Comparison of ENCODE assay signal across 8 cellular contexts in genomic region chr19:12793290-12794195, GRCh38. TPM values are rescaled to one million over a fixed set of nuclear protein-coding genes. Genes with fewer than 3 reads are reported as not detected.
DNase-seq lines count a peak whose midpoint lies in the region; ATAC-seq, FAIRE-seq and TF ChIP-seq lines count a peak whose summit lies in the region.

No MANE protein-coding gene starts in this region.

- H3K9me2 ChIP-seq in HCT116 (ENCODE audit: insufficient read depth), result no peaks in the 10 kb centered on the region

- TF ChIP-seq CTCF in HCT116 (IDR thresholded peaks at IDR 0.05 in 2 of 3, conservative IDR thresholded peaks at IDR 0.05 in 1 of 3; ENCODE audit: borderline replicate concordance in 1 of 3, insufficient read depth in 1 of 3, low read depth in 2 of 3, low read length in 2 of 3) (no peak), right atrium auricular region (IDR thresholded peaks at IDR 0.05) (peak in 1 of 2 donors; percentile 29)

- no TSS peak for BruUV-seq in HCT116 (replicated peaks; lab: Mats Ljungman, UMichigan)

- TF ChIP-seq POLR2A in HCT116 (IDR thresholded peaks at IDR 0.05; ENCODE audit: borderline replicate concordance, extremely low read depth, insufficient read depth, insufficient read length), result peak; percentile 94

- H3K4me3 ChIP-seq in HCT116 (replicated peaks in 1 of 2; ENCODE audit: low read depth in 1 of 2, low read length in 2 of 2) (peak overlapping the region; percentile 77 to 84), right atrium auricular region (peak overlapping the region; percentile 82 to 88)

- H3K27ac ChIP-seq in HCT116 (ENCODE audit: low read depth, low read length) (peak overlapping the region; percentile 96), right atrium auricular region (peak overlapping the region; percentile 96 to 99)

- no peak for FAIRE-seq in urothelium cell line (lab: Jason Lieb, UNC)

- intact Hi-C loops in HCT116 (cut with micrococcal nuclease), result loop anchor here (2.0 kb wide), 1 partner anchor 15 kb away; no protein-coding TSS in a partner anchor

- peak overlapping the region; percentile 93 for H3K9ac ChIP-seq in HCT116 (ENCODE audit: low read length)

- peak overlapping the region; percentile 99 for H3K4me2 ChIP-seq in HCT116 (ENCODE audit: low read length)

- no peaks in the 10 kb centered on the region for H4K20me1 ChIP-seq in HCT116 (ENCODE audit: insufficient read depth)

- no peaks in the 10 kb centered on the region for H3K27me3 ChIP-seq in HCT116 (ENCODE audit: insufficient read depth, low read length)
- no peaks in the 10 kb centered on the region for H3K27me3 ChIP-seq in right atrium auricular region

- DNase-seq in EH (ENCODE audit: low read depth) (peak; percentile 94), HCT116 (ENCODE audit: low read depth, low spot score) (peak; percentile 91), NCI-H1417 treated with DMSO at 0.1 percent for 48 hours (lab: John Stamatoyannopoulos, UW) (peak; percentile 58), T-helper 2 cell (peak; percentile 85 to 97 (median 91)), anterior cingulate cortex (lab: John Stamatoyannopoulos, UW) (peak; percentile 39 to 96 (median 88)), right atrium auricular region (ENCODE audit: low spot score) (peak; percentile 93), pulmonary artery endothelial cell (ENCODE audit: low read depth, low spot score) (peak; percentile 75), urothelium cell line (ENCODE audit: low spot score) (peak; percentile 91)

- H3K36me3 ChIP-seq in HCT116 (ENCODE audit: control insufficient read depth in 1 of 2, insufficient read depth in 2 of 2, low read length in 2 of 2) (no peaks in the 10 kb centered on the region; a peak in 2 of 4 replicates), right atrium auricular region (peaks cover 9% of the 10 kb centered on the region)

- POLR2A ChIA-PET in HCT116 (lab: Charles Lee), result interaction anchor here (0.6 to 6.7 kb wide), 15 partner anchors 9 to 1856 kb away, joined by 3 to 172 read pairs (median 5); partner anchors contain the start of genes DHPS, HOOK2, PRDX2 and RNASEH2A

- CTCF ChIA-PET in HCT116 (lab: Charles Lee), result interaction anchor here (1.2 to 7.4 kb wide), 9 partner anchors 11 to 60 kb away, joined by 3 to 123 read pairs (median 35); partner anchors contain the start of gene HOOK2

- H3K4me1 ChIP-seq in HCT116 (ENCODE audit: control insufficient read depth in 1 of 2, insufficient read depth in 2 of 2, low read length in 2 of 2), result peaks cover 41 to 76% of the 10 kb centered on the region in 2 experiments
- peaks cover 0 to 32% of the 10 kb centered on the region in 2 donors for H3K4me1 ChIP-seq in right atrium auricular region

- RAD21 ChIA-PET in HCT116 (lab: Charles Lee; ENCODE audit: low non-redundant PET in 1 of 2, low total read pairs in 2 of 2, uncharacterized antibody in 2 of 2, unreplicated experiment in 2 of 2), result interaction anchor here (0.7 to 1.2 kb wide), 3 partner anchors 18 to 27 kb away, joined by 3 to 4 read pairs (median 3); partner anchors contain the start of gene HOOK2 (in 1 of the 2)

- ATAC-seq in HCT116, result peak; percentile 56

- H3K9me3 ChIP-seq in HCT116 (ENCODE audit: control insufficient read depth in 1 of 2, insufficient read depth in 1 of 2, low read depth in 1 of 2, low read length in 2 of 2) (no peaks in the 10 kb centered on the region), right atrium auricular region (no peaks in the 10 kb centered on the region)

- no peak overlapping the region for H2AFZ ChIP-seq in HCT116 (ENCODE audit: low read depth, low read length, poor library complexity, severe bottlenecking)

- peaks cover 19% of the 10 kb centered on the region for H3K79me2 ChIP-seq in HCT116 (ENCODE audit: insufficient read depth, low read length)

- TF ChIP-seq RAD21 in HCT116 (IDR thresholded peaks at IDR 0.05; ENCODE audit: low read depth), result no peak

TF ChIP-seq in HCT116, 20 proteins besides CTCF, POLR2A, EP300 and RAD21 (continues in another document):
- TF ChIP-seq CEBPB (IDR thresholded peaks at IDR 0.05; ENCODE audit: low read depth) (no peak), REST (IDR thresholded peaks at IDR 0.05; ENCODE audit: low read depth) (no peak), SRF (IDR thresholded peaks at IDR 0.05; ENCODE audit: low read depth) (no peak), ZBTB33 (IDR thresholded peaks at IDR 0.05; ENCODE audit: extremely low read depth, insufficient replicate concordance, low read length) (peak; percentile 76), EZH2phosphoT487 (IDR thresholded peaks at IDR 0.05; ENCODE audit: borderline replicate concordance) (no peak), CBX3 (IDR thresholded peaks at IDR 0.05; ENCODE audit: low read depth) (no peak), EGR1 (IDR thresholded peaks at IDR 0.05; ENCODE audit: low read depth) (no peak), ZNF274 (IDR thresholded peaks at IDR 0.05; ENCODE audit: low read depth, low read length) (no peak), EZH2 (IDR thresholded peaks at IDR 0.05) (no peak), MAX (IDR thresholded peaks at IDR 0.05) (no peak), POLR2AphosphoS5 (IDR thresholded peaks at IDR 0.05; ENCODE audit: low read depth, low read length) (peak; percentile 94), SP1 (IDR thresholded peaks at IDR 0.05; ENCODE audit: low read depth) (no peak), SIN3A (IDR thresholded peaks at IDR 0.05; ENCODE audit: low read depth) (no peak), ZFX (IDR thresholded peaks at IDR 0.05) (peak; percentile 80), YY1 (IDR thresholded peaks at IDR 0.05; ENCODE audit: extremely low read depth, insufficient replicate concordance, low read depth, low read length) (peak; percentile 36), JUND (IDR thresholded peaks at IDR 0.05) (no peak), ELF1 (IDR thresholded peaks at IDR 0.05; ENCODE audit: borderline replicate concordance, low read depth) (no peak)

RNA-seq across cellular contexts. Expression of gene JUNB, which starts 2.3 kb away (rescaled TPM):
- 194 TPM for total RNA-seq in HCT116 (2021; ENCODE audit: unreplicated experiment)
- 215 and 264 TPM in 2 replicates for polyA plus RNA-seq in HCT116 (2012)
- total RNA-seq in right atrium auricular region, result 100 to 1,000 TPM; 321 to 506 TPM
- 33.4 and 41.1 TPM in 2 replicates for total RNA-seq in pulmonary artery endothelial cell

RNA-seq across cellular contexts. Expression of gene PRDX2, which starts 8.1 kb away (rescaled TPM):
- total RNA-seq in HCT116 (2021; ENCODE audit: unreplicated experiment) (387 TPM), right atrium auricular region (100 to 1,000 TPM; 702 to 859 TPM), pulmonary artery endothelial cell (186 and 250 TPM in 2 replicates)
- 529 and 594 TPM in 2 replicates for polyA plus RNA-seq in HCT116 (2012)

RNA-seq across cellular contexts. Expression of gene THSD8, which starts 8.3 kb away (rescaled TPM):
- total RNA-seq in HCT116 (2021; ENCODE audit: unreplicated experiment), result 33.3 TPM
- 22.1 and 29.4 TPM in 2 replicates for polyA plus RNA-seq in HCT116 (2012)
- total RNA-seq in right atrium auricular region, result not detected
- 0.13 TPM in 1 of 2 replicates, not detected in the other for total RNA-seq in pulmonary artery endothelial cell

RNA-seq across cellular contexts. Expression of gene RNASEH2A, which starts 12.8 kb away (rescaled TPM):
- total RNA-seq in HCT116 (2021; ENCODE audit: unreplicated experiment) (54.5 TPM), right atrium auricular region (1 to 10 TPM; 3.1 to 4.0 TPM), pulmonary artery endothelial cell (34.7 and 50.5 TPM in 2 replicates)
- 71.2 and 79.4 TPM in 2 replicates for polyA plus RNA-seq in HCT116 (2012)

RNA-seq across cellular contexts. Expression of gene HOOK2, which starts 18.2 kb away (rescaled TPM):
- 96.3 TPM for total RNA-seq in HCT116 (2021; ENCODE audit: unreplicated experiment)
- polyA plus RNA-seq in HCT116 (2012), result 89.0 and 96.2 TPM in 2 replicates
- 10 to 100 TPM; 11.4 to 12.2 TPM for total RNA-seq in right atrium auricular region
- 11.4 and 11.5 TPM in 2 replicates for total RNA-seq in pulmonary artery endothelial cell

Comparison
In these comparisons a context has a peak if more than half of its experiments do, and no peak if none do; other contexts are left out.
1. Peak in every context shown above with its lines: DNase-seq, ATAC-seq, H3K4me3 ChIP-seq and H3K27ac ChIP-seq.
2. RNA of gene THSD8, which starts 8.3 kb away (total RNA-seq): 33.3 TPM in HCT116 (single experiment); not detected in right atrium auricular region and 0.13 TPM in pulmonary artery endothelial cell; every median in the first group is over 10 times any median in the second.